In genomic region chr5:136016945-136017530, GRCh38 we compare ENCODE assay signal across 11 cellular contexts. TPM values are rescaled to one million over a fixed set of nuclear protein-coding genes. Genes with fewer than 3 reads are reported as not detected.
DNase-seq lines count a peak whose midpoint lies in the region; ATAC-seq, FAIRE-seq and TF ChIP-seq lines count a peak whose summit lies in the region.
"Had no signal": no experiment of that assay in that cellular context is flagged by ENCODE, and none has a peak within 500 bp of the region (broad histone marks: within the 10 kb centered on the region; RNA-seq: fewer than 3 reads in every experiment).

No MANE protein-coding gene starts in this region.

- no peak for FAIRE-seq in small intestine (lab: Jason Lieb, UNC)

- no peak for ATAC-seq in HG02763 (IDR thresholded peaks at IDR 0.05; ENCODE audit: unreplicated experiment)
- ATAC-seq in gastroesophageal sphincter, result no peak

- H3K4me3 ChIP-seq in PC-9 (no peak overlapping the region), epithelial cell of proximal tubule (ENCODE audit: low read depth, low read length) (no peak overlapping the region), small intestine (ENCODE audit: low read depth in 1 of 2, low read length in 2 of 2) (no peak overlapping the region), gastroesophageal sphincter (no peak overlapping the region)
- H3K4me3 ChIP-seq: BLaER1, left ventricle myocardium inferior had no signal

- no peaks in the 10 kb centered on the region for H3K27me3 ChIP-seq in PC-9 (ENCODE audit: insufficient read depth, low read depth)
- H3K27me3 ChIP-seq in small intestine (ENCODE audit: control insufficient read depth in 2 of 2, insufficient read depth in 2 of 2, low read length in 2 of 2), result no peaks in the 10 kb centered on the region
- no peaks in the 10 kb centered on the region for H3K27me3 ChIP-seq in gastroesophageal sphincter
- H3K27me3 ChIP-seq: BLaER1 had no signal

- H3K79me2 ChIP-seq in PC-9 (ENCODE audit: low read depth), result no peaks in the 10 kb centered on the region

- no TSS peak for BruUV-seq in PC-9 (replicated peaks; lab: Mats Ljungman, UMichigan)

- peak; percentile 6 for DNase-seq in NCI-H748 (lab: John Stamatoyannopoulos, UW; ENCODE audit: unreplicated experiment)
- DNase-seq in NCI-H748 treated with DMSO at 0.1 percent for 48 hours (lab: John Stamatoyannopoulos, UW), result no peak
- DNase-seq in PC-9, result peak; percentile 86 to 89
- DNase-seq in epithelial cell of proximal tubule (ENCODE audit: low read depth), result peak; percentile 96
- DNase-seq in smooth muscle cell of the brain vasculature (ENCODE audit: low read depth, low spot score), result peak; percentile 83
- DNase-seq in small intestine, result no peak
- DNase-seq: left ventricle myocardium inferior had no signal

- intact Hi-C loops in PC-9 (cut with micrococcal nuclease; ENCODE audit: unreplicated experiment), result no loop called here

- CTCF ChIA-PET in PC-9 (lab: Charles Lee), result no interaction called here

- 55 to 70% (median 57%) methylated on average over 2 of the region's 2 CpGs for WGBS in small intestine, 3 donors
- WGBS in gastroesophageal sphincter (ENCODE audit: low coverage in 1 of 2), 2 donors, result 40 to 60% methylated on average over 1 to 2 of the region's 2 CpGs

- H3K36me3 ChIP-seq in PC-9 (ENCODE audit: low read depth) (no peaks in the 10 kb centered on the region), small intestine (ENCODE audit: control insufficient read depth in 2 of 2, insufficient read depth in 2 of 2, low read length in 2 of 2) (no peaks in the 10 kb centered on the region), gastroesophageal sphincter (no peaks in the 10 kb centered on the region)
- H3K36me3 ChIP-seq: BLaER1, left ventricle myocardium inferior had no signal

- TF ChIP-seq POLR2A in gastroesophageal sphincter (IDR thresholded peaks at IDR 0.05), result no peak

- H3F3A ChIP-seq in PC-9 (ENCODE audit: insufficient read depth, low read depth), result peaks cover 49% of the 10 kb centered on the region

- 0 out of 2 replicates have a peak, but pooled peaks cover 12% of the 10 kb centered on the region for H3K9me3 ChIP-seq in PC-9 (ENCODE audit: insufficient read depth, low read depth)
- no peaks in the 10 kb centered on the region for H3K9me3 ChIP-seq in small intestine (ENCODE audit: control insufficient read depth, low read depth)
- H3K9me3 ChIP-seq in gastroesophageal sphincter, result no peaks in the 10 kb centered on the region
- H3K9me3 ChIP-seq: BLaER1, left ventricle myocardium inferior had no signal

- TF ChIP-seq EP300 in gastroesophageal sphincter (IDR thresholded peaks at IDR 0.05), result no peak

- H3K4me1 ChIP-seq in PC-9 (replicated peaks; ENCODE audit: insufficient read depth) (peaks cover 74% of the 10 kb centered on the region), small intestine (ENCODE audit: control insufficient read depth in 2 of 2, insufficient read depth in 1 of 2, low read depth in 1 of 2, low read length in 1 of 2) (peaks cover 0 to 6% of the 10 kb centered on the region in 2 donors), gastroesophageal sphincter (peaks cover 14 to 82% (median 20%) of the 10 kb centered on the region in 3 donors)

- POLR2A ChIA-PET in PC-9 (lab: Charles Lee; ENCODE audit: unreplicated experiment), result interaction anchor here (1.0 kb wide), 1 partner anchor 27 kb away, joined by 6 read pairs; no protein-coding TSS in a partner anchor

- TF ChIP-seq CTCF in PC-9 (conservative IDR thresholded peaks at IDR 0.05) (no peak), epithelial cell of proximal tubule (conservative IDR thresholded peaks at IDR 0.05; ENCODE audit: low read depth, low read length) (peak; percentile 18), gastroesophageal sphincter (IDR thresholded peaks at IDR 0.05) (no peak)

- H3K27ac ChIP-seq in PC-9, result peak overlapping the region; percentile 97
- H3K27ac ChIP-seq in small intestine (ENCODE audit: low read depth in 1 of 2, low read length in 1 of 2), result peak overlapping the region in 1 of 2 donors; percentile 4
- peak overlapping the region in 1 of 4 donors; percentile 34 for H3K27ac ChIP-seq in gastroesophageal sphincter
- H3K27ac ChIP-seq: BLaER1, HL-60, left ventricle myocardium inferior had no signal

- H4K20me1 ChIP-seq in PC-9 (ENCODE audit: insufficient read depth), result no peaks in the 10 kb centered on the region
- H4K20me1 ChIP-seq: BLaER1 had no signal

- no peaks in the 10 kb centered on the region for H3K9me2 ChIP-seq in PC-9 (ENCODE audit: insufficient read depth)

- H2AFZ ChIP-seq in PC-9, result no peak overlapping the region

- H3K4me2 ChIP-seq in PC-9, result peak overlapping the region; percentile 14
- H3K4me2 ChIP-seq: BLaER1 had no signal

RNA-seq across cellular contexts. Expression of gene TGFBI, which starts 11.8 kb away (rescaled TPM):
- total RNA-seq in PC-9 (2021) (430 and 437 TPM in 2 replicates), epithelial cell of proximal tubule (336 and 371 TPM in 2 replicates), gastroesophageal sphincter (100 to 1,000 TPM in 3 of 4 donors, 10 to 100 TPM in 1; 29.0 to 159 (median 112) TPM)
- polyA plus RNA-seq in small intestine, result 10 to 100 TPM in 2 of 3 donors, 1 to 10 TPM in 1; 4.2 to 55.3 (median 41.3) TPM

Comparison
In these comparisons a context has a peak if more than half of its experiments do, and no peak if none do; other contexts are left out.
1. DNase-seq: peak in NCI-H748 (single experiment), PC-9 (2 of 2), epithelial cell of proximal tubule (single experiment) and smooth muscle cell of the brain vasculature (single experiment); none in NCI-H748 treated with DMSO at 0.1 percent for 48 hours (single experiment) and small intestine (single experiment).